8 cellular contexts compared by ENCODE assay signal in the genomic region with DNA sequence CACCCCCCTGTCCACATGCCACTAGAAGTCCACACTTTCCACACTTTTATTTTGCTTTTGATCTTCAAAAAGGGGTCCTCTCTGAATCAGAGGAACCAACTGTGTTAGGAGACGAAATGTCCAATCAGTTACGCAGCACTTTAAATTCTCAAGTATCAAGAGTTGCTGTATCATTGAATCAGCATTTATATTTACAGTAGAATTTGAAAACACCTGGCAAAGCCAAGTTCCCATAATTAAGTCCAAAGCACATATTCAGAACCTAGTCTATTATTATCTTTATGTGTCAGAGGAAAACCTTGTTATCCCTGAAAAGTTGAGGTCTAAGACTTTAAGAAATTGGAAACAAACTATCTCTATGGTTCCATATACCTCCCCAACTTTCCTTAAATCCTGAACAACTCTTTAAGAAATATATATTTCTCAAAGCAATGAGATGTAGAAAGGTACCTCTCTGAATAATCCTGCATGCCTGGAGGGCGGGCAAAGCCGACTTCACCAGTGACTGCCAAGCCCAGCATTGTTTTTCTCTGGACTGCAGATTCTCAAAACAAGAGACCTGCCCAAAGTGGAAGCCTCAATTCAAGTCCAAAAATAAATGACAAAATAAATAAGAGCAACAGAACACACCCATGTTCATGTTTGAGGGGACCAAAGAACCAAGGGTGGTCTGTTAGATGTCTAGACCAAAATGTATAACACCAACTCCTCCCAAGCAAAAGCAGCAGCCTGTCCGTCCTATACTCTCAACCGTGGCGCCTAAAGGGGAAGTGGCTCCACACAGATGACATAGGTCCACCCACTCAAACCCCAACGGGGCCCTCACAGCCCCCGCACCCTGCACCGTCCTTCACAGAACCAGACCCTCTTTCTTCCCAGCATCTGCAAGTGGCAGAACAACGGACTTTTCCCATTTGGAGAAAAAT.
A peak's percentile ranks its signal among the peaks of the same experiment; 100 is the strongest.
DNase-seq lines count a peak whose midpoint lies in the region; ATAC-seq and TF ChIP-seq lines count a peak whose summit lies in the region.

No MANE protein-coding gene starts in this region.

- H3K9me3 Mint-ChIP-seq in CD14-positive monocyte (no peaks in the 10 kb centered on the region), endodermal cell (no peaks in the 10 kb centered on the region)

- H3K27ac Mint-ChIP-seq in CD14-positive monocyte (peak overlapping the region; percentile 100), endodermal cell (no peak overlapping the region)

- intact Hi-C loops in CD14-positive monocyte (cut with micrococcal nuclease), result loop anchor here (5.0 to 10.0 kb wide), 3 partner anchors 36 to 222 kb away; partner anchors contain the start of gene TSPO (in 1 of the 2)

- H2BK120ac ChIP-seq in trophoblast cell (ENCODE audit: insufficient read depth, low read length, poor library complexity), result no peak overlapping the region

- H4K8ac ChIP-seq in trophoblast cell (ENCODE audit: low read depth, low read length), result peak overlapping the region; percentile 25

- peak; percentile 35 for ATAC-seq in GM19397 (IDR thresholded peaks at IDR 0.05; ENCODE audit: unreplicated experiment)
- ATAC-seq in HG02798 (IDR thresholded peaks at IDR 0.05; ENCODE audit: poor library complexity, unreplicated experiment), result no peak

- no peak overlapping the region for H3K4me3 ChIP-seq in endodermal cell (ENCODE audit: low read length)
- H3K4me3 ChIP-seq in trophoblast cell (ENCODE audit: low read depth, low read length), result no peak overlapping the region

- peak overlapping the region; percentile 16 for H3K18ac ChIP-seq in trophoblast cell (ENCODE audit: low read length)

- no peak overlapping the region for H2BK5ac ChIP-seq in trophoblast cell (ENCODE audit: low read depth, low read length, poor library complexity)

- no peak for TF ChIP-seq POLR2A in erythroblast (IDR thresholded peaks at IDR 0.05; ENCODE audit: low read length)

- H3K36me3 Mint-ChIP-seq in CD14-positive monocyte (peaks cover 11 to 26% of the 10 kb centered on the region in 2 donors), endodermal cell (ENCODE audit: low read depth) (peaks cover 10% of the 10 kb centered on the region)

- peak; percentile 78 for DNase-seq in CD14-positive monocyte (ENCODE audit: low spot score)
- peak; percentile 69 for DNase-seq in OCI-M1 (lab: John Stamatoyannopoulos, UW)
- DNase-seq in endodermal cell, result peak; percentile 34
- DNase-seq in trophoblast cell, result peak in 1 of 2 donors; percentile 44
- DNase-seq in erythroblast (lab: John Stamatoyannopoulos, UW), result no peak
- no peak for DNase-seq in NCI-H1930 (lab: John Stamatoyannopoulos, UW)

- no peaks in the 10 kb centered on the region for H3K27me3 ChIP-seq in endodermal cell (ENCODE audit: control insufficient read depth, insufficient read depth, low read length, poor library complexity, severe bottlenecking)
- H3K27me3 ChIP-seq in trophoblast cell (ENCODE audit: insufficient read depth, low read length), result no peaks in the 10 kb centered on the region

- H2AFZ ChIP-seq in trophoblast cell (ENCODE audit: insufficient read depth, low read length, poor library complexity), result no peak overlapping the region

- no peaks in the 10 kb centered on the region for H3K9me3 ChIP-seq in endodermal cell (ENCODE audit: control insufficient read depth, low read length)
- no peaks in the 10 kb centered on the region for H3K9me3 ChIP-seq in trophoblast cell (ENCODE audit: insufficient read depth, low read depth, low read length)

- H3K14ac ChIP-seq in trophoblast cell (ENCODE audit: low read length), result no peak overlapping the region

- H4K91ac ChIP-seq in trophoblast cell (ENCODE audit: low read depth, low read length), result peak overlapping the region; percentile 70

- H3K4me1 Mint-ChIP-seq in CD14-positive monocyte (peaks cover 97% of the 10 kb centered on the region), endodermal cell (peaks cover 39% of the 10 kb centered on the region)

- H3K79me1 ChIP-seq in trophoblast cell (ENCODE audit: low read length), result peaks cover 5% of the 10 kb centered on the region

- H3K9ac ChIP-seq in endodermal cell (ENCODE audit: extremely low read depth, low read length, poor library complexity, severe bottlenecking), result no peak overlapping the region
- H3K9ac ChIP-seq in trophoblast cell (ENCODE audit: low read length), result no peak overlapping the region

- peak overlapping the region; percentile 40 for H3K27ac ChIP-seq in endodermal cell (ENCODE audit: low read depth, low read length)
- H3K27ac ChIP-seq in trophoblast cell (ENCODE audit: low read depth, low read length), result peak overlapping the region; percentile 21

- WGBS in endodermal cell (ENCODE audit: insufficient coverage in 1 of 2, insufficient read length in 1 of 2), 2 experiments, result 93 to 100% methylated on average over 7 to 11 of the region's 11 CpGs
- no CpG with 5 or more reads among the region's 11 CpGs for WGBS in trophoblast cell (ENCODE audit: extremely low coverage, insufficient coverage, insufficient read length)

- no peak overlapping the region for H4K12ac ChIP-seq in trophoblast cell (ENCODE audit: low read depth, low read length)

- peaks cover 5% of the 10 kb centered on the region for H3K79me2 ChIP-seq in trophoblast cell (ENCODE audit: control insufficient read depth, insufficient read depth, low read length, poor library complexity)

- H3K27me3 Mint-ChIP-seq in CD14-positive monocyte (ENCODE audit: low read depth in 3 of 3) (peaks cover 0 to 2% (median 1%) of the 10 kb centered on the region in 3 donors), endodermal cell (ENCODE audit: insufficient read depth) (peaks cover 1% of the 10 kb centered on the region)

- H3K4me2 ChIP-seq in trophoblast cell (ENCODE audit: low read length), result no peak overlapping the region

- H2BK12ac ChIP-seq in trophoblast cell (ENCODE audit: low read length), result peak overlapping the region; percentile 27

- H3K4me1 ChIP-seq in endodermal cell (ENCODE audit: control insufficient read depth, insufficient read depth, low read length) (peaks cover 5% of the 10 kb centered on the region), trophoblast cell (ENCODE audit: control insufficient read depth in 1 of 2, insufficient read depth in 2 of 2, low read length in 2 of 2) (peaks cover 23 to 26% of the 10 kb centered on the region in 2 experiments)

- TF ChIP-seq CTCF in CD14-positive monocyte (IDR thresholded peaks at IDR 0.05), result no peak
- no peak for TF ChIP-seq CTCF in endodermal cell (conservative IDR thresholded peaks at IDR 0.05)

- H2AK5ac ChIP-seq in trophoblast cell (ENCODE audit: low read length), result no peak overlapping the region

- no peak overlapping the region for H3K23ac ChIP-seq in trophoblast cell (ENCODE audit: low read length)

- peaks cover 12% of the 10 kb centered on the region for H3K36me3 ChIP-seq in endodermal cell (ENCODE audit: control insufficient read depth, insufficient read depth, low read length)
- no peaks in the 10 kb centered on the region for H3K36me3 ChIP-seq in trophoblast cell (ENCODE audit: control insufficient read depth in 1 of 2, insufficient read depth in 2 of 2, low read length in 2 of 2)

- H3K4me3 Mint-ChIP-seq in CD14-positive monocyte (peak overlapping the region; percentile 61 to 94), endodermal cell (no peak overlapping the region)

- H3K4ac ChIP-seq in trophoblast cell (ENCODE audit: low read depth, low read length), result peak overlapping the region; percentile 65

Comparison
In these comparisons a context has a peak if more than half of its experiments do, and no peak if none do; other contexts are left out.
1. DNase-seq: peak in CD14-positive monocyte (single experiment), OCI-M1 (single experiment) and endodermal cell (single experiment); none in erythroblast (0 of 2) and NCI-H1930 (0 of 2).